18 cellular contexts compared by ENCODE assay signal in the genomic region with DNA sequence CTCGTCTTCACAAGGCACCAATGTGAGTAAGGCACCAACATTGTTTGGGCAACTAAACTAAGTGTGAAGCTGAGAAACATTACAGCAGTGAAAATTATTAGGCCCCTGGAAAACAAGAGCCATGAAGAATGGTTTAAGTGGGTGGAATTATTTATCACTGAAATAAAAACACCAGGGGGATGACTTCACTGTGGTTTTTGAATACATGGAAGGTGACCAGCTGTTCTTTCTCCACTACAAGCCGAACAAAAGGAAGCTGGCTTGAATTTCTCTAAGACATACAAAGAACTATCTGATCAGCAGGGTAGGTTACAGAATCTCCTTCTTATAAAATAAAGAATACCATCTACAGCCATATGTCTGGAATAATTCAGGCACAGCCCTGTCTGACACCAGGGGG. TPM values are rescaled to one million over a fixed set of nuclear protein-coding genes. Genes with fewer than 3 reads are reported as not detected.
DNase-seq lines count a peak whose midpoint lies in the region; ATAC-seq, FAIRE-seq and TF ChIP-seq lines count a peak whose summit lies in the region.
"Had no signal": no experiment of that assay in that cellular context is flagged by ENCODE, and none has a peak within 500 bp of the region (broad histone marks: within the 10 kb centered on the region; RNA-seq: fewer than 3 reads in every experiment).

No MANE protein-coding gene starts in this region.

- H3K4me1 Mint-ChIP-seq in astrocyte (ENCODE audit: low read depth, unreplicated experiment) (peaks cover 12% of the 10 kb centered on the region), Calu3 (ENCODE audit: low read depth, unreplicated experiment) (no peaks in the 10 kb centered on the region)
- H3K4me1 Mint-ChIP-seq: naive thymus-derived CD8-positive, alpha-beta T cell had no signal

- H3K27ac ChIP-seq in astrocyte (ENCODE audit: low read depth, low read length) (peak overlapping the region; percentile 44), ovary (peak overlapping the region; percentile 64 to 66)
- H3K27ac ChIP-seq: ascending aorta had no signal

- no TSS peak for BruUV-seq in Calu3 (replicated peaks; lab: Mats Ljungman, UMichigan)

- H3K9me3 Mint-ChIP-seq in astrocyte (ENCODE audit: unreplicated experiment) (no peaks in the 10 kb centered on the region), Calu3 (ENCODE audit: low read depth, unreplicated experiment) (no peaks in the 10 kb centered on the region)
- H3K9me3 Mint-ChIP-seq: naive thymus-derived CD8-positive, alpha-beta T cell had no signal

- no peaks in the 10 kb centered on the region for H4K20me1 ChIP-seq in astrocyte (ENCODE audit: insufficient read depth, low read length)

- TF ChIP-seq CTCF in BJ (IDR thresholded peaks at IDR 0.05; ENCODE audit: insufficient read depth, low read depth, low read length) (no peak), astrocyte (IDR thresholded peaks at IDR 0.05; ENCODE audit: insufficient read depth, low read depth, low read length) (no peak), fibroblast of villous mesenchyme (IDR thresholded peaks at IDR 0.05; ENCODE audit: insufficient read depth, low read depth, low read length) (no peak), ovary (IDR thresholded peaks at IDR 0.05) (peak in 1 of 3 donors; percentile 5), Calu3 (IDR thresholded peaks at IDR 0.05; ENCODE audit: unreplicated experiment) (no peak)

- H3K27me3 Mint-ChIP-seq in astrocyte (ENCODE audit: low read depth, unreplicated experiment), result peaks cover 1% of the 10 kb centered on the region
- no peaks in the 10 kb centered on the region for H3K27me3 Mint-ChIP-seq in Calu3 (ENCODE audit: unreplicated experiment)

- intact Hi-C loops in ovary (cut with DNase I) (loop anchor here in 1 of 4 donors (10.0 kb wide), 1 partner anchor 133 kb away; the partner anchor contains the start of gene APPL1), Calu3 (cut with micrococcal nuclease; ENCODE audit: unreplicated experiment) (no loop called here)

- DNase-seq in BJ (ENCODE audit: low read depth) (peak; percentile 18), astrocyte (ENCODE audit: low read depth) (peak; percentile 82), fibroblast of villous mesenchyme (ENCODE audit: low read depth) (peak; percentile 37), ovary (no peak), NOMO-1 (lab: John Stamatoyannopoulos, UW; ENCODE audit: unreplicated experiment in 2 of 2) (no peak), midbrain (lab: John Stamatoyannopoulos, UW) (no peak), Calu3 (no peak)
- DNase-seq: activated CD8-positive, alpha-beta memory T cell treated with anti-CD3 and anti-CD28 coated beads, Interleukin-2, amount 50 U/mL, for 48 hours; activated naive CD4-positive, alpha-beta T cell; AML-193; left cardiac atrium; naive thymus-derived CD8-positive, alpha-beta T cell; NCI-H1436 treated with DMSO at 0.1 percent for 48 hours; NCI-H510A; OCI-M1; T-helper 9 cell had no signal

- no peak for ATAC-seq in GM19467 (IDR thresholded peaks at IDR 0.05; ENCODE audit: unreplicated experiment)
- ATAC-seq: naive thymus-derived CD8-positive, alpha-beta T cell had no signal

- H3K36me3 ChIP-seq in BJ (ENCODE audit: control insufficient read depth, insufficient read depth, low read length) (no peaks in the 10 kb centered on the region), astrocyte (ENCODE audit: insufficient read depth, low read length) (no peaks in the 10 kb centered on the region), ovary (no peaks in the 10 kb centered on the region)

- H3K4me3 Mint-ChIP-seq in astrocyte (ENCODE audit: unreplicated experiment) (no peak overlapping the region), Calu3 (ENCODE audit: low read depth, unreplicated experiment) (no peak overlapping the region)
- H3K4me3 Mint-ChIP-seq: naive thymus-derived CD8-positive, alpha-beta T cell had no signal

- peak overlapping the region; percentile 4 for H2AFZ ChIP-seq in astrocyte (ENCODE audit: low read depth, low read length)

- H3K4me2 ChIP-seq in astrocyte (ENCODE audit: low read length), result peak overlapping the region; percentile 45

- POLR2A ChIA-PET in BJ (lab: Charles Lee), result no interaction called here

- peak overlapping the region; percentile 36 for H3K9ac ChIP-seq in astrocyte (ENCODE audit: low read length)

- H3K27ac Mint-ChIP-seq in astrocyte (ENCODE audit: unreplicated experiment) (peak overlapping the region; percentile 56), Calu3 (ENCODE audit: unreplicated experiment) (no peak overlapping the region)

- H3K27me3 ChIP-seq in BJ (ENCODE audit: control insufficient read depth, insufficient read depth, low read length) (peaks cover 8% of the 10 kb centered on the region), astrocyte (ENCODE audit: insufficient read depth, low read length) (no peaks in the 10 kb centered on the region), ovary (no peaks in the 10 kb centered on the region)
- H3K27me3 ChIP-seq: ascending aorta had no signal

- H3K9me3 ChIP-seq in astrocyte (ENCODE audit: insufficient read depth, low read depth, low read length) (no peaks in the 10 kb centered on the region), ovary (no peaks in the 10 kb centered on the region)
- H3K9me3 ChIP-seq: ascending aorta had no signal

- CTCF ChIA-PET in BJ (lab: Yijun Ruan, JAX) (interaction anchor here (0.6 to 2.9 kb wide), 4 partner anchors 8 to 96 kb away, joined by 3 to 10 read pairs (median 5); no protein-coding TSS in a partner anchor), Calu3 (lab: Charles Lee) (interaction anchor here (0.9 kb wide), 1 partner anchor 11 kb away, joined by 3 read pairs; no protein-coding TSS in a partner anchor)

- TF ChIP-seq POLR2A in ovary (IDR thresholded peaks at IDR 0.05), result no peak

- H3K4me1 ChIP-seq in astrocyte (ENCODE audit: insufficient read depth, low read length), result peaks cover 8% of the 10 kb centered on the region
- peaks cover 8% of the 10 kb centered on the region for H3K4me1 ChIP-seq in ovary (ENCODE audit: insufficient read depth)
- H3K4me1 ChIP-seq: ascending aorta had no signal

- no peak for TF ChIP-seq EP300 in ovary (IDR thresholded peaks at IDR 0.05)

- no peak overlapping the region for H3K4me3 ChIP-seq in BJ (ENCODE audit: low read depth, low read length)
- H3K4me3 ChIP-seq in astrocyte (ENCODE audit: insufficient read depth, low read depth, low read length), result no peak overlapping the region
- H3K4me3 ChIP-seq in fibroblast of villous mesenchyme (ENCODE audit: low read depth, low read length), result no peak overlapping the region
- H3K4me3 ChIP-seq in ovary, result no peak overlapping the region
- H3K4me3 ChIP-seq: ascending aorta had no signal

- no peak for FAIRE-seq in astrocyte (lab: Jason Lieb, UNC)

- peaks cover 3% of the 10 kb centered on the region for H3K36me3 Mint-ChIP-seq in astrocyte (ENCODE audit: low read depth, unreplicated experiment)
- H3K36me3 Mint-ChIP-seq in Calu3 (ENCODE audit: insufficient read depth, unreplicated experiment), result no peaks in the 10 kb centered on the region
- H3K36me3 Mint-ChIP-seq: naive thymus-derived CD8-positive, alpha-beta T cell had no signal

- WGBS in ovary, 3 donors, result 17 to 29% (median 23%) methylated on average over 2 of the region's 2 CpGs

- no peaks in the 10 kb centered on the region for H3K79me2 ChIP-seq in astrocyte (ENCODE audit: insufficient read depth, low read length)

RNA-seq across cellular contexts. Expression of gene SPATA12, which starts 31.0 kb away (rescaled TPM):
- polyA plus RNA-seq in BJ (2011; rRNA removed) (not detected in 2 replicates), ovary (under 1 TPM; 0.02 to 0.12 TPM)
- polyA minus RNA-seq in BJ (2011; rRNA and poly(A)+ RNA removed), result not detected in 2 replicates
- total RNA-seq in astrocyte (not detected in 2 replicates), fibroblast of villous mesenchyme (not detected in 2 replicates), ovary (under 1 TPM in 2 of 7 donors, not detected in 5; 0.10 TPM), Calu3 (2022) (0.47 and 0.64 TPM in 2 replicates)
- total RNA-seq: ascending aorta; left cardiac atrium; naive thymus-derived CD8-positive, alpha-beta T cell had no signal
- polyA plus RNA-seq: naive thymus-derived CD8-positive, alpha-beta T cell had no signal

Comparison
In these comparisons a context has a peak if more than half of its experiments do, and no peak if none do; other contexts are left out.
1. DNase-seq: peak in BJ (single experiment), astrocyte (single experiment) and fibroblast of villous mesenchyme (single experiment); none in ovary (0 of 5), NOMO-1 (0 of 2), midbrain (single experiment) and Calu3 (single experiment).